Comparison of ENCODE assay signal across 16 cellular contexts in genomic region chr17:51617876-51618455, GRCh38.
"Had no signal": no experiment of that assay in that cellular context is flagged by ENCODE, and none has a peak within 500 bp of the region (broad histone marks: within the 10 kb centered on the region; RNA-seq: fewer than 3 reads in every experiment).

No MANE protein-coding gene starts in this region.

- H3K36me3 ChIP-seq: ascending aorta, breast epithelium, suprapubic skin, transverse colon, uterus had no signal

- ATAC-seq: left cardiac atrium; naive thymus-derived CD8-positive, alpha-beta T cell; stimulated activated naive CD8-positive, alpha-beta T cell treated with anti-CD3 and anti-CD28 coated beads, Interleukin-15, Interleukin-2, amounts not matched to agents 100 U/mL and 50 U/mL, for 24 hours; T-helper 17 cell had no signal

- H3K9me3 ChIP-seq: ascending aorta, breast epithelium, suprapubic skin, transverse colon, uterus had no signal

- H3K27ac ChIP-seq: ascending aorta, breast epithelium, hepatocyte, suprapubic skin, transverse colon, uterus, VCaP had no signal

- H3K27me3 ChIP-seq: ascending aorta, breast epithelium, transverse colon, uterus had no signal

- H3K4me1 ChIP-seq: ascending aorta, breast epithelium, suprapubic skin, transverse colon, uterus had no signal

- DNase-seq: activated CD4-positive, alpha-beta T cell treated with anti-CD3 and anti-CD28 coated beads, Interleukin-2, amount 50 U/mL, for 4 hours; activated gamma-delta T cell; cerebellar nuclear complex; effector memory CD4-positive, alpha-beta T cell; left cardiac atrium; naive thymus-derived CD8-positive, alpha-beta T cell; posterior cingulate gyrus; stimulated activated naive CD8-positive, alpha-beta T cell treated with anti-CD3 and anti-CD28 coated beads, Interleukin-15, Interleukin-2, amounts not matched to agents 100 U/mL and 50 U/mL, for 24 hours; T-helper 17 cell; transverse colon; uterus had no signal

- H3K4me3 ChIP-seq: ascending aorta, breast epithelium, hepatocyte, suprapubic skin, transverse colon, uterus had no signal
